8 cellular contexts compared by ENCODE assay signal in genomic region chr16:1825864-1826690, GRCh38. TPM values are rescaled to one million over a fixed set of nuclear protein-coding genes. Genes with fewer than 3 reads are reported as not detected.
DNase-seq lines count a peak whose midpoint lies in the region; ATAC-seq and TF ChIP-seq lines count a peak whose summit lies in the region.

No MANE protein-coding gene starts in this region.

- H3K4me1 Mint-ChIP-seq in activated T-cell treated with anti-CD3 and anti-CD28 coated beads, Interleukin-2, amount 50 U/mL, for 4 hours (ENCODE audit: low read depth), result peaks cover 36% of the 10 kb centered on the region
- H3K4me1 Mint-ChIP-seq in neural progenitor cell, result peaks cover 24% of the 10 kb centered on the region

- H3K36me3 ChIP-seq in neural progenitor cell (no peaks in the 10 kb centered on the region), thoracic aorta (peaks cover 18% of the 10 kb centered on the region)

- peaks cover 28% of the 10 kb centered on the region for H3K79me2 ChIP-seq in neural progenitor cell (ENCODE audit: low read depth)

- no peaks in the 10 kb centered on the region for H3K9me3 Mint-ChIP-seq in activated T-cell treated with anti-CD3 and anti-CD28 coated beads, Interleukin-2, amount 50 U/mL, for 4 hours
- no peaks in the 10 kb centered on the region for H3K9me3 Mint-ChIP-seq in neural progenitor cell

- H3K4me2 ChIP-seq in neural progenitor cell, result peak overlapping the region; percentile 93

- in situ Hi-C loops in GM13977 (cut with MboI; ENCODE audit: low pct_unique_long_range_greater_than_20kb, low sequenced_read_pairs, unreplicated experiment), result no loop called here

- peak overlapping the region; percentile 15 for H3K9ac ChIP-seq in neural progenitor cell

- H2AFZ ChIP-seq in neural progenitor cell (replicated peaks), result peak overlapping the region; percentile 22

- H3K4me3 Mint-ChIP-seq in activated T-cell treated with anti-CD3 and anti-CD28 coated beads, Interleukin-2, amount 50 U/mL, for 4 hours, result peak overlapping the region; percentile 81
- peak overlapping the region; percentile 87 for H3K4me3 Mint-ChIP-seq in neural progenitor cell

- H3K36me3 Mint-ChIP-seq in activated T-cell treated with anti-CD3 and anti-CD28 coated beads, Interleukin-2, amount 50 U/mL, for 4 hours (ENCODE audit: insufficient read depth), result peaks cover 4% of the 10 kb centered on the region
- H3K36me3 Mint-ChIP-seq in neural progenitor cell, result peaks cover 1% of the 10 kb centered on the region

- peak; percentile 30 for ATAC-seq in HG02884 (IDR thresholded peaks at IDR 0.05; ENCODE audit: unreplicated experiment)
- ATAC-seq in activated T-cell treated with anti-CD3 and anti-CD28 coated beads, Interleukin-2, amount 50 U/mL, for 4 hours, result peak; percentile 82 to 86
- peak; percentile 46 for ATAC-seq in thoracic aorta (ENCODE audit: insufficient number of reproducible peaks, low FRiP score, low read depth)

- DNase-seq in GM13977 (ENCODE audit: low spot score), result peak; percentile 92
- peak; percentile 40 for DNase-seq in NCI-H460 (ENCODE audit: extremely low read depth, low read depth)
- peak; percentile 59 for DNase-seq in activated T-cell treated with anti-CD3 and anti-CD28 coated beads, Interleukin-2, amount 50 U/mL, for 4 hours
- DNase-seq in fibroblast of peridontal ligament (ENCODE audit: extremely low read depth), result peak; percentile 14
- DNase-seq in neural progenitor cell (ENCODE audit: low spot score), result peak; percentile 91
- no peak for DNase-seq in thoracic aorta (ENCODE audit: low spot score)

- TF ChIP-seq CTCF in 22Rv1 (IDR thresholded peaks at IDR 0.05) (0 out of 2 replicates have a peak, but pooled peaks have one; percentile 7), GM13977 (IDR thresholded peaks at IDR 0.05; ENCODE audit: extremely low read depth, insufficient read depth, missing control alignments) (no peak), neural progenitor cell (IDR thresholded peaks at IDR 0.05) (peak; percentile 24), thoracic aorta (IDR thresholded peaks at IDR 0.05) (no peak)

- peaks cover 19% of the 10 kb centered on the region for H3F3A ChIP-seq in neural progenitor cell (ENCODE audit: low read depth)

- H3K27me3 ChIP-seq in neural progenitor cell, result no peaks in the 10 kb centered on the region
- H3K27me3 ChIP-seq in thoracic aorta (replicated peaks; ENCODE audit: insufficient read depth), result no peaks in the 10 kb centered on the region

- H3K27ac Mint-ChIP-seq in neural progenitor cell, result no peak overlapping the region

- H3K4me3 ChIP-seq in neural progenitor cell (peak overlapping the region; percentile 73), thoracic aorta (peak overlapping the region; percentile 87)

- H3K9me3 ChIP-seq in neural progenitor cell (ENCODE audit: low read depth) (no peaks in the 10 kb centered on the region), thoracic aorta (no peaks in the 10 kb centered on the region)

- H3K27me3 Mint-ChIP-seq in activated T-cell treated with anti-CD3 and anti-CD28 coated beads, Interleukin-2, amount 50 U/mL, for 4 hours (ENCODE audit: low read depth), result no peaks in the 10 kb centered on the region
- H3K27me3 Mint-ChIP-seq in neural progenitor cell (ENCODE audit: insufficient read depth, low read depth), result peaks cover 5% of the 10 kb centered on the region

- H3K4me1 ChIP-seq in neural progenitor cell (peaks cover 15% of the 10 kb centered on the region), thoracic aorta (ENCODE audit: control insufficient read depth in 1 of 2, low read depth in 2 of 2) (peaks cover 20 to 42% of the 10 kb centered on the region in 2 donors)

- peaks cover 24% of the 10 kb centered on the region for H4K20me1 ChIP-seq in neural progenitor cell (ENCODE audit: low read depth)

- peak overlapping the region; percentile 82 for H3K27ac ChIP-seq in 22Rv1
- H3K27ac ChIP-seq in neural progenitor cell, result no peak overlapping the region
- peak overlapping the region; percentile 70 to 76 for H3K27ac ChIP-seq in thoracic aorta

RNA-seq across cellular contexts. Expression of gene HAGH, which starts 0.5 kb away (rescaled TPM):
- 63.2 and 73.9 TPM in 2 replicates for total RNA-seq in NCI-H460 (2014; rRNA removed; shearing (Covaris generic))
- polyA plus RNA-seq in NCI-H460 (2014; cell fraction: nucleus; rRNA removed), result 88.8 and 144 TPM in 2 replicates
- total RNA-seq in activated T-cell treated with anti-CD3 and anti-CD28 coated beads, Interleukin-2, amount 50 U/mL, for 4 hours, result 10 to 100 TPM; 34.4 to 45.9 (median 35.3) TPM
- total RNA-seq in neural progenitor cell (ENCODE audit: low replicate concordance) (38.3 and 72.1 TPM in 2 replicates), thoracic aorta (100 to 1,000 TPM in 1 of 2 donors, 10 to 100 TPM in 1; 99.8 to 183 TPM)

RNA-seq across cellular contexts. Expression of gene FAHD1, which starts 0.9 kb away (rescaled TPM):
- 29.2 and 33.0 TPM in 2 replicates for total RNA-seq in NCI-H460 (2014; rRNA removed; shearing (Covaris generic))
- 35.3 and 57.2 TPM in 2 replicates for polyA plus RNA-seq in NCI-H460 (2014; cell fraction: nucleus; rRNA removed)
- 10 to 100 TPM; 22.8 to 27.9 (median 24.0) TPM for total RNA-seq in activated T-cell treated with anti-CD3 and anti-CD28 coated beads, Interleukin-2, amount 50 U/mL, for 4 hours
- total RNA-seq in neural progenitor cell (ENCODE audit: low replicate concordance) (18.5 and 21.6 TPM in 2 replicates), thoracic aorta (10 to 100 TPM; 14.4 to 17.5 TPM)

RNA-seq across cellular contexts. Expression of gene IGFALS, which starts 32.6 kb away (rescaled TPM):
- not detected in 2 replicates for total RNA-seq in NCI-H460 (2014; rRNA removed; shearing (Covaris generic))
- 0.17 and 0.62 TPM in 2 replicates for polyA plus RNA-seq in NCI-H460 (2014; cell fraction: nucleus; rRNA removed)
- under 1 TPM in 1 of 3 donors, not detected in 2; 0.18 TPM for total RNA-seq in activated T-cell treated with anti-CD3 and anti-CD28 coated beads, Interleukin-2, amount 50 U/mL, for 4 hours
- not detected in 2 replicates for total RNA-seq in neural progenitor cell (ENCODE audit: low replicate concordance)
- total RNA-seq in thoracic aorta, result under 1 TPM; 0.28 to 0.54 TPM

RNA-seq across cellular contexts. Expression of gene NUBP2, which starts 43.3 kb away (rescaled TPM):
- 50.2 and 59.3 TPM in 2 replicates for total RNA-seq in NCI-H460 (2014; rRNA removed; shearing (Covaris generic))
- polyA plus RNA-seq in NCI-H460 (2014; cell fraction: nucleus; rRNA removed), result 205 and 332 TPM in 2 replicates
- total RNA-seq in activated T-cell treated with anti-CD3 and anti-CD28 coated beads, Interleukin-2, amount 50 U/mL, for 4 hours, result 100 to 1,000 TPM in 1 of 3 donors, 10 to 100 TPM in 2; 85.7 to 101 (median 94.7) TPM
- 22.8 and 77.7 TPM in 2 replicates for total RNA-seq in neural progenitor cell (ENCODE audit: low replicate concordance)
- total RNA-seq in thoracic aorta, result 10 to 100 TPM; 64.6 to 68.5 TPM

RNA-seq across cellular contexts. Expression of gene SPSB3, which starts 43.7 kb away (rescaled TPM):
- 19.7 and 21.0 TPM in 2 replicates for total RNA-seq in NCI-H460 (2014; rRNA removed; shearing (Covaris generic))
- polyA plus RNA-seq in NCI-H460 (2014; cell fraction: nucleus; rRNA removed), result 56.1 and 95.8 TPM in 2 replicates
- 10 to 100 TPM; 15.5 to 20.8 (median 16.8) TPM for total RNA-seq in activated T-cell treated with anti-CD3 and anti-CD28 coated beads, Interleukin-2, amount 50 U/mL, for 4 hours
- total RNA-seq in neural progenitor cell (ENCODE audit: low replicate concordance) (18.7 and 53.4 TPM in 2 replicates), thoracic aorta (10 to 100 TPM; 60.9 to 79.3 TPM)

Comparison
In these comparisons a context has a peak if more than half of its experiments do, and no peak if none do; other contexts are left out.
1. CTCF ChIP-seq: peak in 22Rv1 (single experiment) and neural progenitor cell (single experiment); none in GM13977 (single experiment) and thoracic aorta (single experiment).
2. ATAC-seq: peak in every context shown above with its lines; median percentile 84 in activated T-cell treated with anti-CD3 and anti-CD28 coated beads, Interleukin-2, amount 50 U/mL, for 4 hours; 46 in thoracic aorta; 30 in HG02884.